Comparison of ENCODE assay signal across 1 cellular context in the genomic region with DNA sequence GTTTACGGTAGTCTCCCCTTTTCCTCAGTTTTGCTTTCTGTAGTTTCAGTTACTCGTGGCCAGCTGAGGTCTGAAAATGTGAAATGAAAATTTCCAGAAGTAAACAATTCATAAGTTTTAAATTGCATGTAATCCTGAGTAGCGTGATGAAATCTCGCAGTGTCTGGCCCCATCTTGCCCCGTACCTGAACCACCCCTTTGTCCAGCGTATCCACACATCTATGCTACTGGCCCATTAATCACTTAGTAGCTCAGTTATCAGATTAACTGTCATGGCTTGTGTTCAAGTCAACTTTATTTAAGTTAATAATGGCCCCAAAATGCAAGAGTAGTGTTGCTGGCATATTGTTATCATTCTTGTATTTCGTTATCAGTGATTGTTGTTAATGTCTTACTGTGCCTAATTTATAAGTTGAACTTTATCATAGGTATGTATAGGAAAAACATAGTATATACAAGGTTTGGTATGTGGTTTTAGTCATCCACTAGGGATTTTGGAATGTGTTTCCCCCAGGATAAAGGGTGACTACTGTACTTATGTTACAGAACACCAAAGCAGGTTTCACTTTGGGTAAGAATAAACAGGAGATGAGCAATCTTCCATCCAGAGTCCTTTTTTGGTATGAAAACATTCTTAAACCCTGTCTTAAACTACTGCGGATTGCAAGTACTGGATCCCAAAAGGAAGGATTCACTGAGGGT.
TF ChIP-seq lines count a peak whose summit lies in the region.

No MANE protein-coding gene starts in this region.

TF ChIP-seq in IMR-90, 13 proteins besides CTCF, POLR2A, EP300 and RAD21:
- TF ChIP-seq RCOR1 (IDR thresholded peaks at IDR 0.05; ENCODE audit: insufficient replicate concordance, low read length) (no peak), NFE2L2 (IDR thresholded peaks at IDR 0.05; ENCODE audit: low read depth, low read length) (no peak), RFX5 (IDR thresholded peaks at IDR 0.05; ENCODE audit: low read depth, low read length) (no peak), MXI1 (IDR thresholded peaks at IDR 0.05; ENCODE audit: borderline replicate concordance, low read depth, low read length) (no peak), MAZ (IDR thresholded peaks at IDR 0.05; ENCODE audit: borderline replicate concordance, low read depth, low read length) (no peak), CHD1 (IDR thresholded peaks at IDR 0.05; ENCODE audit: low read depth, low read length) (no peak), BHLHE40 (IDR thresholded peaks at IDR 0.05; ENCODE audit: low read depth, low read length) (0 out of 2 replicates have a peak, but pooled peaks have one; percentile 24), SMC3 (IDR thresholded peaks at IDR 0.05; ENCODE audit: low read depth, low read length) (no peak), FOS (IDR thresholded peaks at IDR 0.05; ENCODE audit: low read depth, low read length) (peak; percentile 55; the same call in 1 of the 2 replicates), MAFK (IDR thresholded peaks at IDR 0.05; ENCODE audit: low read depth, low read length) (peak; percentile 33; the same call in 1 of the 2 replicates), CEBPB (IDR thresholded peaks at IDR 0.05; ENCODE audit: low read depth, low read length) (peak; percentile 83)
- TF ChIP-seq, protein P1, sequence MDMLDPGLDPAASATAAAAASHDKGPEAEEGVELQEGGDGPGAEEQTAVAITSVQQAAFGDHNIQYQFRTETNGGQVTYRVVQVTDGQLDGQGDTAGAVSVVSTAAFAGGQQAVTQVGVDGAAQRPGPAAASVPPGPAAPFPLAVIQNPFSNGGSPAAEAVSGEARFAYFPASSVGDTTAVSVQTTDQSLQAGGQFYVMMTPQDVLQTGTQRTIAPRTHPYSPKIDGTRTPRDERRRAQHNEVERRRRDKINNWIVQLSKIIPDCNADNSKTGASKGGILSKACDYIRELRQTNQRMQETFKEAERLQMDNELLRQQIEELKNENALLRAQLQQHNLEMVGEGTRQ (IDR thresholded peaks at IDR 0.05; ENCODE audit: low read depth, low read length): no peak
- TF ChIP-seq, protein P2, sequence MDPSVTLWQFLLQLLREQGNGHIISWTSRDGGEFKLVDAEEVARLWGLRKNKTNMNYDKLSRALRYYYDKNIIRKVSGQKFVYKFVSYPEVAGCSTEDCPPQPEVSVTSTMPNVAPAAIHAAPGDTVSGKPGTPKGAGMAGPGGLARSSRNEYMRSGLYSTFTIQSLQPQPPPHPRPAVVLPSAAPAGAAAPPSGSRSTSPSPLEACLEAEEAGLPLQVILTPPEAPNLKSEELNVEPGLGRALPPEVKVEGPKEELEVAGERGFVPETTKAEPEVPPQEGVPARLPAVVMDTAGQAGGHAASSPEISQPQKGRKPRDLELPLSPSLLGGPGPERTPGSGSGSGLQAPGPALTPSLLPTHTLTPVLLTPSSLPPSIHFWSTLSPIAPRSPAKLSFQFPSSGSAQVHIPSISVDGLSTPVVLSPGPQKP (IDR thresholded peaks at IDR 0.05; ENCODE audit: borderline replicate concordance, low read depth, low read length): no peak
